Comparison of ENCODE assay signal across 19 cellular contexts in genomic region chr2:100409461-100409860, GRCh38.
"Had no signal": no experiment of that assay in that cellular context is flagged by ENCODE, and none has a peak within 500 bp of the region (broad histone marks: within the 10 kb centered on the region; RNA-seq: fewer than 3 reads in every experiment).

No MANE protein-coding gene starts in this region.

- H3K4me3 ChIP-seq: MG63, SJSA1, SK-N-MC had no signal

- H3K27me3 ChIP-seq: MG63, SJSA1 had no signal

- DNase-seq: IMR-90, Karpas-422, KG1, MG63, NCI-H1092 treated with DMSO at 0.1 percent for 48 hours, NCI-H1436, NCI-H187, NCI-H2029, NCI-H2081 treated with DMSO at 0.1 percent for 48 hours, NCI-H2227 treated with DMSO at 0.1 percent for 48 hours, NCI-H524 treated with DMSO at 0.1 percent for 48 hours, NCI-H69, NCI-H774, Right ventricle myocardium superior, RPMI8226, SIG-M5 had no signal

- H3K9me3 ChIP-seq: MG63, SJSA1 had no signal

- H3K4me1 ChIP-seq: SJSA1 had no signal

- ATAC-seq: HepG2 had no signal

- H3K27ac ChIP-seq: SJSA1, SK-N-MC had no signal
